Comparison of ENCODE assay signal across 17 cellular contexts in the genomic region with DNA sequence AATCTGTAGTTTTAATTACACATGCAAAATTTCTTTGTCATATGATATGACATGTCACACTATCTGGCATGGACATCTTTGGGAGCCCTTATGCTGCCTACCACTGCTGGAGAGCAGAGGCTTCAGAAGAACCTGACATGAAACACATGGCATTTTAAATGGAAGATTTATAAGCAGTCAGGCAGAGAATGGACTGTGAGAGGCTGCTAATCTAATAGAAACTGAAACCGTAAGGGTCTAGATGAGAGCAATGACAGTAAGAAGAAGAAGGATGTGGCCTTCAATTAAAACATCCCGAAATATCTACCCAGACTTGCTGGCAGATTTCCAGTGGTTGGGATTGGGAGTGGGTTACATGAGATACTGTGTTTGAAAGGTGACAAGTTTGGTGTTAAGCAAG.
DNase-seq lines count a peak whose midpoint lies in the region; ATAC-seq and TF ChIP-seq lines count a peak whose summit lies in the region.
"Had no signal": no experiment of that assay in that cellular context is flagged by ENCODE, and none has a peak within 500 bp of the region (broad histone marks: within the 10 kb centered on the region; RNA-seq: fewer than 3 reads in every experiment).

No MANE protein-coding gene starts in this region.

- H3K4me1 ChIP-seq in parathyroid adenoma (peaks cover 39% of the 10 kb centered on the region), H9 (ENCODE audit: insufficient read depth, low read length) (no peaks in the 10 kb centered on the region), mesenchymal stem cell (ENCODE audit: control insufficient read depth, insufficient read depth, low read depth, low read length) (no peaks in the 10 kb centered on the region)
- H3K4me1 ChIP-seq: Peyer's patch had no signal

- no peak overlapping the region for H4K8ac ChIP-seq in H9 (replicated peaks; ENCODE audit: insufficient read length, low read depth, low read length)
- H4K8ac ChIP-seq in mesenchymal stem cell (ENCODE audit: low read length) = no peak overlapping the region

- no peaks in the 10 kb centered on the region for H3K36me3 Mint-ChIP-seq in H9 (ENCODE audit: insufficient read depth in 1 of 3, low read depth in 3 of 3)
- H3K36me3 Mint-ChIP-seq: CD8-positive, alpha-beta T cell had no signal

- H3K4ac ChIP-seq in H9 (ENCODE audit: low read depth, low read length) (no peak overlapping the region), mesenchymal stem cell (ENCODE audit: low read depth in 1 of 2, low read length in 2 of 2) (no peak overlapping the region)

- no peaks in the 10 kb centered on the region for H3K27me3 Mint-ChIP-seq in H9 (ENCODE audit: low read depth)

- H3K18ac ChIP-seq in H9 (ENCODE audit: insufficient read length, low read depth, low read length) (no peak overlapping the region), mesenchymal stem cell (ENCODE audit: low read depth in 1 of 2, low read length in 2 of 2) (no peak overlapping the region)

- H3K9me3 ChIP-seq in parathyroid adenoma (ENCODE audit: control insufficient read depth, low read length) = no peaks in the 10 kb centered on the region
- H3K9me3 ChIP-seq in H9 (ENCODE audit: control insufficient read depth, low read depth, low read length) = no peaks in the 10 kb centered on the region
- H3K9me3 ChIP-seq in mesenchymal stem cell (ENCODE audit: control insufficient read depth, low read length) = no peaks in the 10 kb centered on the region
- H3K9me3 ChIP-seq: Peyer's patch had no signal

- H3K9ac ChIP-seq in parathyroid adenoma (no peak overlapping the region), H9 (ENCODE audit: extremely low read depth, insufficient read length, low read length) (no peak overlapping the region), mesenchymal stem cell (ENCODE audit: low read length) (no peak overlapping the region)

- no peak overlapping the region for H4K5ac ChIP-seq in H9 (ENCODE audit: insufficient read length, low read depth, low read length)

- no peaks in the 10 kb centered on the region for H3K79me1 ChIP-seq in H9 (ENCODE audit: insufficient read depth, low read depth, low read length, poor library complexity, severe bottlenecking)
- H3K79me1 ChIP-seq in mesenchymal stem cell (replicated peaks; ENCODE audit: low read length, poor library complexity, severe bottlenecking) = no peaks in the 10 kb centered on the region

- peak overlapping the region; percentile 0 for H2AFZ ChIP-seq in parathyroid adenoma
- no peak overlapping the region for H2AFZ ChIP-seq in H9 (ENCODE audit: low read length)
- no peak overlapping the region for H2AFZ ChIP-seq in mesenchymal stem cell (ENCODE audit: low read depth, low read length)
- H2AFZ ChIP-seq: GM23338 had no signal

- ATAC-seq in GM18511 (IDR thresholded peaks at IDR 0.05; ENCODE audit: unreplicated experiment) = peak; percentile 52
- ATAC-seq in GM19351 (IDR thresholded peaks at IDR 0.05; ENCODE audit: unreplicated experiment) = peak; percentile 64
- peak; percentile 52 for ATAC-seq in HG03571 (IDR thresholded peaks at IDR 0.05; ENCODE audit: unreplicated experiment)
- ATAC-seq: CD8-positive, alpha-beta T cell; GM23338 had no signal

- no peak overlapping the region for H2BK15ac ChIP-seq in H9 (ENCODE audit: low read depth, low read length)
- no peak overlapping the region for H2BK15ac ChIP-seq in mesenchymal stem cell (ENCODE audit: low read depth, poor library complexity, severe bottlenecking)

- no peak overlapping the region for H2BK120ac ChIP-seq in H9 (ENCODE audit: low read depth, low read length, poor library complexity, severe bottlenecking)
- H2BK120ac ChIP-seq in mesenchymal stem cell (ENCODE audit: low read depth, low read length) = no peak overlapping the region

- TF ChIP-seq CTCF in parathyroid adenoma (IDR thresholded peaks at IDR 0.05) (no peak), H9 (conservative IDR thresholded peaks at IDR 0.05) (no peak)

- H3K79me2 ChIP-seq in parathyroid adenoma (no peaks in the 10 kb centered on the region), H9 (ENCODE audit: insufficient read depth, low read length) (no peaks in the 10 kb centered on the region)

- H4K20me1 ChIP-seq in H9 (ENCODE audit: control insufficient read depth, insufficient read depth, insufficient read length) = no peaks in the 10 kb centered on the region

- no peak overlapping the region for H3K4me2 ChIP-seq in parathyroid adenoma (ENCODE audit: low read length)
- no peak overlapping the region for H3K4me2 ChIP-seq in H9 (ENCODE audit: insufficient read depth, insufficient read length, low read length)
- no peak overlapping the region for H3K4me2 ChIP-seq in mesenchymal stem cell (ENCODE audit: low read length, poor library complexity, severe bottlenecking)
- H3K4me2 ChIP-seq: GM23338 had no signal

- H3K27me3 ChIP-seq in parathyroid adenoma (ENCODE audit: control insufficient read depth, insufficient read depth, low read length) (no peaks in the 10 kb centered on the region), H9 (ENCODE audit: insufficient read depth, low read length) (no peaks in the 10 kb centered on the region), mesenchymal stem cell (ENCODE audit: control insufficient read depth in 1 of 2, insufficient read depth in 1 of 2, low read length in 2 of 2) (no peaks in the 10 kb centered on the region)
- H3K27me3 ChIP-seq: Peyer's patch had no signal

- no peak overlapping the region for H3K56ac ChIP-seq in H9 (ENCODE audit: insufficient read length, low read depth, low read length)

- WGBS in H9 (ENCODE audit: extremely low coverage, insufficient read length, low lambda C conversion rate) = no CpG with 5 or more reads among the region's 2 CpGs
- WGBS in mesenchymal stem cell = 97% methylated on average over 2 of the region's 2 CpGs

- H3K9me3 Mint-ChIP-seq in H9 = no peaks in the 10 kb centered on the region
- H3K9me3 Mint-ChIP-seq: CD8-positive, alpha-beta T cell; GM23338 had no signal

- H3K27ac Mint-ChIP-seq in H9 = no peak overlapping the region
- H3K27ac Mint-ChIP-seq: CD8-positive, alpha-beta T cell; GM23338 had no signal

- H3K4me3 Mint-ChIP-seq in H9 = no peak overlapping the region
- H3K4me3 Mint-ChIP-seq: CD8-positive, alpha-beta T cell; GM23338 had no signal

- H3K23ac ChIP-seq in H9 (ENCODE audit: insufficient read length, low read depth, low read length) (no peak overlapping the region), mesenchymal stem cell (ENCODE audit: low read length in 2 of 2) (no peak overlapping the region)

- no peak overlapping the region for H3T11ph ChIP-seq in H9 (ENCODE audit: low read length)

- H4K91ac ChIP-seq in H9 (ENCODE audit: insufficient read length, low read depth, low read length) = no peak overlapping the region
- H4K91ac ChIP-seq in mesenchymal stem cell (ENCODE audit: low read length) = no peak overlapping the region

- H2BK5ac ChIP-seq in H9 (ENCODE audit: insufficient read length, low read length) (no peak overlapping the region), mesenchymal stem cell (ENCODE audit: low read depth, low read length, poor library complexity, severe bottlenecking) (no peak overlapping the region)

- no peak overlapping the region for H2BK20ac ChIP-seq in H9 (ENCODE audit: low read depth, low read length, poor library complexity, severe bottlenecking)

- H3K23me2 ChIP-seq in H9 (ENCODE audit: insufficient read length, low read depth, low read length, poor library complexity, severe bottlenecking) = no peaks in the 10 kb centered on the region

- H3K14ac ChIP-seq in H9 (ENCODE audit: insufficient read depth, low read length) = no peak overlapping the region
- H3K14ac ChIP-seq in mesenchymal stem cell (ENCODE audit: low read length in 2 of 2) = no peak overlapping the region

- H3K27ac ChIP-seq in parathyroid adenoma (peak overlapping the region; percentile 56), H9 (ENCODE audit: insufficient read length, low read depth, low read length) (no peak overlapping the region), mesenchymal stem cell (ENCODE audit: low read length, poor library complexity, severe bottlenecking) (no peak overlapping the region)
- H3K27ac ChIP-seq: Peyer's patch had no signal

- H2AK5ac ChIP-seq in H9 (ENCODE audit: insufficient read length, low read length) (no peak overlapping the region), mesenchymal stem cell (ENCODE audit: low read length, severe bottlenecking) (no peak overlapping the region)

- H3K4me1 Mint-ChIP-seq in H9 = no peaks in the 10 kb centered on the region
- H3K4me1 Mint-ChIP-seq: GM23338 had no signal

- no peaks in the 10 kb centered on the region for H3K36me3 ChIP-seq in parathyroid adenoma (ENCODE audit: control insufficient read depth, insufficient read depth, low read length)
- H3K36me3 ChIP-seq in mesenchymal stem cell (ENCODE audit: control insufficient read depth in 1 of 2, insufficient read depth in 2 of 2, low read depth in 1 of 2, low read length in 2 of 2) = no peaks in the 10 kb centered on the region
- H3K36me3 ChIP-seq: Peyer's patch had no signal

- H3K4me3 ChIP-seq in parathyroid adenoma (ENCODE audit: low read depth, low read length) (no peak overlapping the region), mesenchymal stem cell (ENCODE audit: insufficient read depth in 1 of 2, low read depth in 1 of 2, low read length in 2 of 2) (no peak overlapping the region)
- H3K4me3 ChIP-seq: GM23338, Peyer's patch had no signal

- no peak overlapping the region for H2BK12ac ChIP-seq in H9 (ENCODE audit: insufficient read length, low read depth, low read length)
- no peak overlapping the region for H2BK12ac ChIP-seq in mesenchymal stem cell (ENCODE audit: low read length in 2 of 2)

- DNase-seq in H9 = no peak
- no peak for DNase-seq in mesenchymal stem cell
- DNase-seq in kidney tubule cell (ENCODE audit: low spot score) = no peak
- DNase-seq: ACHN; CD8-positive, alpha-beta T cell; Karpas-422; NCI-H1105 treated with DMSO at 0.1 percent for 48 hours; NCI-H187; NCI-H774; Peyer's patch; SHP77; T-helper 2 cell had no signal
